1 cellular context compared by ENCODE assay signal in the genomic region with DNA sequence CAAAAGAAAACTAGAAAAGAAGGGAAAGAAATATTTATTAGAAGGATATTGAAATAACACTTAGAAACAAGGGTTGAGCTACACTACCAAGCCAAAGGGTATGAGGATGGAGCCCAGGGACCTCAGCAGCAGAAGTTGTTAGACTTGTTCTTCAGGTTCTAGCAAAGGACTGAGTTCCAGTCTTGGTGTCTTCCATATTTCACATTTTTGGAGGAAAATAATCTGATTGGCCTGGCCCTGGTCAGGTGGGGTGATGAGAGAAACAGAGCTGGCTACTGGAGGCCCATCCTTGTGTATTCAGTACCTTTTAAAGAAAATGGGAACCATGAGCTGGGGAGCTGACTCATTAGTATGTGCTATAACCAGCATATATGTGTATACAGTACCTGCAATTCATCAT.
TF ChIP-seq lines count a peak whose summit lies in the region.

No MANE protein-coding gene starts in this region.

TF ChIP-seq in GM23338, 12 proteins besides CTCF, POLR2A, EP300 and RAD21 (continued from another document):
- TF ChIP-seq, protein P1, sequence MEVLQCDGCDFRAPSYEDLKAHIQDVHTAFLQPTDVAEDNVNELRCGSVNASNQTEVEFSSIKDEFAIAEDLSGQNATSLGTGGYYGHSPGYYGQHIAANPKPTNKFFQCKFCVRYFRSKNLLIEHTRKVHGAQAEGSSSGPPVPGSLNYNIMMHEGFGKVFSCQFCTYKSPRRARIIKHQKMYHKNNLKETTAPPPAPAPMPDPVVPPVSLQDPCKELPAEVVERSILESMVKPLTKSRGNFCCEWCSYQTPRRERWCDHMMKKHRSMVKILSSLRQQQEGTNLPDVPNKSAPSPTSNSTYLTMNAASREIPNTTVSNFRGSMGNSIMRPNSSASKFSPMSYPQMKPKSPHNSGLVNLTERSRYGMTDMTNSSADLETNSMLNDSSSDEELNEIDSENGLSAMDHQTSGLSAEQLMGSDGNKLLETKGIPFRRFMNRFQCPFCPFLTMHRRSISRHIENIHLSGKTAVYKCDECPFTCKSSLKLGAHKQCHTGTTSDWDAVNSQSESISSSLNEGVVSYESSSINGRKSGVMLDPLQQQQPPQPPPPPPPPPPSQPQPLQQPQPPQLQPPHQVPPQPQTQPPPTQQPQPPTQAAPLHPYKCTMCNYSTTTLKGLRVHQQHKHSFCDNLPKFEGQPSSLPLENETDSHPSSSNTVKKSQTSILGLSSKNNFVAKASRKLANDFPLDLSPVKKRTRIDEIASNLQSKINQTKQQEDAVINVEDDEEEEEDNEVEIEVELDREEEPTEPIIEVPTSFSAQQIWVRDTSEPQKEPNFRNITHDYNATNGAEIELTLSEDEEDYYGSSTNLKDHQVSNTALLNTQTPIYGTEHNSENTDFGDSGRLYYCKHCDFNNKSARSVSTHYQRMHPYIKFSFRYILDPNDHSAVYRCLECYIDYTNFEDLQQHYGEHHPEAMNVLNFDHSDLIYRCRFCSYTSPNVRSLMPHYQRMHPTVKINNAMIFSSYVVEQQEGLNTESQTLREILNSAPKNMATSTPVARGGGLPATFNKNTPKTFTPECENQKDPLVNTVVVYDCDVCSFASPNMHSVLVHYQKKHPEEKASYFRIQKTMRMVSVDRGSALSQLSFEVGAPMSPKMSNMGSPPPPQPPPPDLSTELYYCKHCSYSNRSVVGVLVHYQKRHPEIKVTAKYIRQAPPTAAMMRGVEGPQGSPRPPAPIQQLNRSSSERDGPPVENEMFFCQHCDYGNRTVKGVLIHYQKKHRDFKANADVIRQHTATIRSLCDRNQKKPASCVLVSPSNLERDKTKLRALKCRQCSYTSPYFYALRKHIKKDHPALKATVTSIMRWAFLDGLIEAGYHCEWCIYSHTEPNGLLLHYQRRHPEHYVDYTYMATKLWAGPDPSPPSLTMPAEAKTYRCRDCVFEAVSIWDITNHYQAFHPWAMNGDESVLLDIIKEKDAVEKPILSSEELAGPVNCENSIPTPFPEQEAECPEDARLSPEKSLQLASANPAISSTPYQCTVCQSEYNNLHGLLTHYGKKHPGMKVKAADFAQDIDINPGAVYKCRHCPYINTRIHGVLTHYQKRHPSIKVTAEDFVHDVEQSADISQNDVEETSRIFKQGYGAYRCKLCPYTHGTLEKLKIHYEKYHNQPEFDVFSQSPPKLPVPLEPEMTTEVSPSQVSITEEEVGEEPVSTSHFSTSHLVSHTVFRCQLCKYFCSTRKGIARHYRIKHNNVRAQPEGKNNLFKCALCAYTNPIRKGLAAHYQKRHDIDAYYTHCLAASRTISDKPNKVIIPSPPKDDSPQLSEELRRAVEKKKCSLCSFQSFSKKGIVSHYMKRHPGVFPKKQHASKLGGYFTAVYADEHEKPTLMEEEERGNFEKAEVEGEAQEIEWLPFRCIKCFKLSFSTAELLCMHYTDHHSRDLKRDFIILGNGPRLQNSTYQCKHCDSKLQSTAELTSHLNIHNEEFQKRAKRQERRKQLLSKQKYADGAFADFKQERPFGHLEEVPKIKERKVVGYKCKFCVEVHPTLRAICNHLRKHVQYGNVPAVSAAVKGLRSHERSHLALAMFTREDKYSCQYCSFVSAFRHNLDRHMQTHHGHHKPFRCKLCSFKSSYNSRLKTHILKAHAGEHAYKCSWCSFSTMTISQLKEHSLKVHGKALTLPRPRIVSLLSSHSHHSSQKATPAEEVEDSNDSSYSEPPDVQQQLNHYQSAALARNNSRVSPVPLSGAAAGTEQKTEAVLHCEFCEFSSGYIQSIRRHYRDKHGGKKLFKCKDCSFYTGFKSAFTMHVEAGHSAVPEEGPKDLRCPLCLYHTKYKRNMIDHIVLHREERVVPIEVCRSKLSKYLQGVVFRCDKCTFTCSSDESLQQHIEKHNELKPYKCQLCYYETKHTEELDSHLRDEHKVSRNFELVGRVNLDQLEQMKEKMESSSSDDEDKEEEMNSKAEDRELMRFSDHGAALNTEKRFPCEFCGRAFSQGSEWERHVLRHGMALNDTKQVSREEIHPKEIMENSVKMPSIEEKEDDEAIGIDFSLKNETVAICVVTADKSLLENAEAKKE (CRISPR knock-in tag; IDR thresholded peaks at IDR 0.05): no peak
- no peak for TF ChIP-seq ZNF331 (CRISPR knock-in tag; IDR thresholded peaks at IDR 0.05; ENCODE audit: low read depth)
- TF ChIP-seq ZNF114 (CRISPR knock-in tag; IDR thresholded peaks at IDR 0.05): no peak
- TF ChIP-seq, protein P2, sequence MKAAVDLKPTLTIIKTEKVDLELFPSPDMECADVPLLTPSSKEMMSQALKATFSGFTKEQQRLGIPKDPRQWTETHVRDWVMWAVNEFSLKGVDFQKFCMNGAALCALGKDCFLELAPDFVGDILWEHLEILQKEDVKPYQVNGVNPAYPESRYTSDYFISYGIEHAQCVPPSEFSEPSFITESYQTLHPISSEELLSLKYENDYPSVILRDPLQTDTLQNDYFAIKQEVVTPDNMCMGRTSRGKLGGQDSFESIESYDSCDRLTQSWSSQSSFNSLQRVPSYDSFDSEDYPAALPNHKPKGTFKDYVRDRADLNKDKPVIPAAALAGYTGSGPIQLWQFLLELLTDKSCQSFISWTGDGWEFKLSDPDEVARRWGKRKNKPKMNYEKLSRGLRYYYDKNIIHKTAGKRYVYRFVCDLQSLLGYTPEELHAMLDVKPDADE (IDR thresholded peaks at IDR 0.05): no peak
- TF ChIP-seq EZH2phosphoT487 (IDR thresholded peaks at IDR 0.05; ENCODE audit: unreplicated experiment): no peak
- no peak for TF ChIP-seq EZH2 (IDR thresholded peaks at IDR 0.05; ENCODE audit: low read depth, unreplicated experiment)
- TF ChIP-seq, protein P3, sequence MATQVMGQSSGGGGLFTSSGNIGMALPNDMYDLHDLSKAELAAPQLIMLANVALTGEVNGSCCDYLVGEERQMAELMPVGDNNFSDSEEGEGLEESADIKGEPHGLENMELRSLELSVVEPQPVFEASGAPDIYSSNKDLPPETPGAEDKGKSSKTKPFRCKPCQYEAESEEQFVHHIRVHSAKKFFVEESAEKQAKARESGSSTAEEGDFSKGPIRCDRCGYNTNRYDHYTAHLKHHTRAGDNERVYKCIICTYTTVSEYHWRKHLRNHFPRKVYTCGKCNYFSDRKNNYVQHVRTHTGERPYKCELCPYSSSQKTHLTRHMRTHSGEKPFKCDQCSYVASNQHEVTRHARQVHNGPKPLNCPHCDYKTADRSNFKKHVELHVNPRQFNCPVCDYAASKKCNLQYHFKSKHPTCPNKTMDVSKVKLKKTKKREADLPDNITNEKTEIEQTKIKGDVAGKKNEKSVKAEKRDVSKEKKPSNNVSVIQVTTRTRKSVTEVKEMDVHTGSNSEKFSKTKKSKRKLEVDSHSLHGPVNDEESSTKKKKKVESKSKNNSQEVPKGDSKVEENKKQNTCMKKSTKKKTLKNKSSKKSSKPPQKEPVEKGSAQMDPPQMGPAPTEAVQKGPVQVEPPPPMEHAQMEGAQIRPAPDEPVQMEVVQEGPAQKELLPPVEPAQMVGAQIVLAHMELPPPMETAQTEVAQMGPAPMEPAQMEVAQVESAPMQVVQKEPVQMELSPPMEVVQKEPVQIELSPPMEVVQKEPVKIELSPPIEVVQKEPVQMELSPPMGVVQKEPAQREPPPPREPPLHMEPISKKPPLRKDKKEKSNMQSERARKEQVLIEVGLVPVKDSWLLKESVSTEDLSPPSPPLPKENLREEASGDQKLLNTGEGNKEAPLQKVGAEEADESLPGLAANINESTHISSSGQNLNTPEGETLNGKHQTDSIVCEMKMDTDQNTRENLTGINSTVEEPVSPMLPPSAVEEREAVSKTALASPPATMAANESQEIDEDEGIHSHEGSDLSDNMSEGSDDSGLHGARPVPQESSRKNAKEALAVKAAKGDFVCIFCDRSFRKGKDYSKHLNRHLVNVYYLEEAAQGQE (IDR thresholded peaks at IDR 0.05; ENCODE audit: unreplicated experiment): no peak
